Comparison of ENCODE assay signal across 10 cellular contexts in genomic region chr4:45442466-45442865, GRCh38.
DNase-seq lines count a peak whose midpoint lies in the region; ATAC-seq and TF ChIP-seq lines count a peak whose summit lies in the region.
"Had no signal": no experiment of that assay in that cellular context is flagged by ENCODE, and none has a peak within 500 bp of the region (broad histone marks: within the 10 kb centered on the region; RNA-seq: fewer than 3 reads in every experiment).

No MANE protein-coding gene starts in this region.

- no peak overlapping the region for H2BK120ac ChIP-seq in H9 (ENCODE audit: low read depth, low read length, poor library complexity, severe bottlenecking)

- H3K4me1 ChIP-seq in H9 (ENCODE audit: insufficient read depth, low read length): no peaks in the 10 kb centered on the region; the same call in 1 of the 2 replicates
- H3K4me1 ChIP-seq: upper lobe of left lung had no signal

- H3K27me3 Mint-ChIP-seq in H9 (ENCODE audit: low read depth): no peaks in the 10 kb centered on the region
- no peaks in the 10 kb centered on the region for H3K27me3 Mint-ChIP-seq in T-helper 2 cell treated with Interferon-gamma antibody and Interleukin-4, amounts not matched to agents 5 μg/mL and 100 μg/mL, for 36 hours (ENCODE audit: low read depth)
- H3K27me3 Mint-ChIP-seq: central memory CD8-positive, alpha-beta T cell had no signal

- ATAC-seq in GM18858 (IDR thresholded peaks at IDR 0.05; ENCODE audit: unreplicated experiment): no peak

- no peak overlapping the region for H3K9ac ChIP-seq in H9 (ENCODE audit: extremely low read depth, insufficient read length, low read length)

- H3K14ac ChIP-seq in H9 (ENCODE audit: insufficient read depth, low read length): no peak overlapping the region

- H3K27ac Mint-ChIP-seq in H9: no peak overlapping the region
- H3K27ac Mint-ChIP-seq in T-helper 2 cell treated with Interferon-gamma antibody and Interleukin-4, amounts not matched to agents 5 μg/mL and 100 μg/mL, for 36 hours: no peak overlapping the region

- H3K4me1 Mint-ChIP-seq in H9: peaks cover 10 to 11% of the 10 kb centered on the region in 2 experiments
- H3K4me1 Mint-ChIP-seq in T-helper 2 cell treated with Interferon-gamma antibody and Interleukin-4, amounts not matched to agents 5 μg/mL and 100 μg/mL, for 36 hours (ENCODE audit: low read depth): no peaks in the 10 kb centered on the region
- H3K4me1 Mint-ChIP-seq: central memory CD8-positive, alpha-beta T cell had no signal

- WGBS in H9 (ENCODE audit: extremely low coverage, insufficient read length, low lambda C conversion rate): no CpG with 5 or more reads among the region's 1 CpG

- H3K23me2 ChIP-seq in H9 (ENCODE audit: insufficient read length, low read depth, low read length, poor library complexity, severe bottlenecking): no peaks in the 10 kb centered on the region

- H3K4me3 Mint-ChIP-seq in H9: no peak overlapping the region
- no peak overlapping the region for H3K4me3 Mint-ChIP-seq in T-helper 2 cell treated with Interferon-gamma antibody and Interleukin-4, amounts not matched to agents 5 μg/mL and 100 μg/mL, for 36 hours
- H3K4me3 Mint-ChIP-seq: central memory CD8-positive, alpha-beta T cell had no signal

- no peak overlapping the region for H3K56ac ChIP-seq in H9 (ENCODE audit: insufficient read length, low read depth, low read length)

- H3K9me3 Mint-ChIP-seq in H9: no peaks in the 10 kb centered on the region
- H3K9me3 Mint-ChIP-seq in T-helper 2 cell treated with Interferon-gamma antibody and Interleukin-4, amounts not matched to agents 5 μg/mL and 100 μg/mL, for 36 hours: peaks cover 11% of the 10 kb centered on the region

- no peak overlapping the region for H4K8ac ChIP-seq in H9 (replicated peaks; ENCODE audit: insufficient read length, low read depth, low read length)

- no peaks in the 10 kb centered on the region for H3K27me3 ChIP-seq in H9 (ENCODE audit: insufficient read depth, low read length)
- H3K27me3 ChIP-seq: upper lobe of left lung had no signal

- H4K5ac ChIP-seq in H9 (ENCODE audit: insufficient read length, low read depth, low read length): no peak overlapping the region

- no peaks in the 10 kb centered on the region for H3K79me1 ChIP-seq in H9 (ENCODE audit: insufficient read depth, low read depth, low read length, poor library complexity, severe bottlenecking)

- H2BK12ac ChIP-seq in H9 (ENCODE audit: insufficient read length, low read depth, low read length): no peak overlapping the region

- no peaks in the 10 kb centered on the region for H3K79me2 ChIP-seq in H9 (ENCODE audit: insufficient read depth, low read length)

- no peaks in the 10 kb centered on the region for H3K9me3 ChIP-seq in H9 (ENCODE audit: control insufficient read depth, low read depth, low read length)
- H3K9me3 ChIP-seq: upper lobe of left lung had no signal

- TF ChIP-seq CTCF in H9 (conservative IDR thresholded peaks at IDR 0.05): peak; percentile 70

- H3K36me3 Mint-ChIP-seq in H9 (ENCODE audit: insufficient read depth in 1 of 3, low read depth in 3 of 3): no peaks in the 10 kb centered on the region; a peak in 1 of 7 replicates
- no peaks in the 10 kb centered on the region for H3K36me3 Mint-ChIP-seq in T-helper 2 cell treated with Interferon-gamma antibody and Interleukin-4, amounts not matched to agents 5 μg/mL and 100 μg/mL, for 36 hours (ENCODE audit: low read depth)

- H2BK15ac ChIP-seq in H9 (ENCODE audit: low read depth, low read length): no peak overlapping the region

- no peak overlapping the region for H3K23ac ChIP-seq in H9 (ENCODE audit: insufficient read length, low read depth, low read length)

- no peak overlapping the region for H3K27ac ChIP-seq in H9 (ENCODE audit: insufficient read length, low read depth, low read length)
- H3K27ac ChIP-seq: upper lobe of left lung had no signal

- no peak overlapping the region for H3K18ac ChIP-seq in H9 (ENCODE audit: insufficient read length, low read depth, low read length)

- no peak overlapping the region for H4K91ac ChIP-seq in H9 (ENCODE audit: insufficient read length, low read depth, low read length)

- H2AK5ac ChIP-seq in H9 (ENCODE audit: insufficient read length, low read length): no peak overlapping the region

- H2BK20ac ChIP-seq in H9 (ENCODE audit: low read depth, low read length, poor library complexity, severe bottlenecking): no peak overlapping the region

- H3T11ph ChIP-seq in H9 (ENCODE audit: low read length): no peak overlapping the region

- H2AFZ ChIP-seq in H9 (ENCODE audit: low read length): no peak overlapping the region

- DNase-seq in D341Med (ENCODE audit: low spot score) (peak; percentile 46), H9 (no peak), SHP77 treated with DMSO at 0.1 percent for 48 hours (lab: John Stamatoyannopoulos, UW) (peak; percentile 6), iPS-NIHi11 (ENCODE audit: low spot score) (peak; percentile 4), T-helper 1 cell (no peak), NCI-H524 treated with DMSO at 0.1 percent for 48 hours (lab: John Stamatoyannopoulos, UW) (no peak)
- no peak for DNase-seq in T-helper 2 cell treated with Interferon-gamma antibody and Interleukin-4, amounts not matched to agents 5 μg/mL and 100 μg/mL, for 36 hours (ENCODE audit: low spot score)
- DNase-seq: upper lobe of left lung had no signal

- H4K20me1 ChIP-seq in H9 (ENCODE audit: control insufficient read depth, insufficient read depth, insufficient read length): no peaks in the 10 kb centered on the region

- H3K4me2 ChIP-seq in H9 (ENCODE audit: insufficient read depth, insufficient read length, low read length): no peak overlapping the region

- no peak overlapping the region for H3K4ac ChIP-seq in H9 (ENCODE audit: low read depth, low read length)

- no peak overlapping the region for H2BK5ac ChIP-seq in H9 (ENCODE audit: insufficient read length, low read length)

Comparison
In these comparisons a context has a peak if more than half of its experiments do, and no peak if none do; other contexts are left out.
1. DNase-seq: peak in D341Med (single experiment), SHP77 treated with DMSO at 0.1 percent for 48 hours (single experiment) and iPS-NIHi11 (single experiment); none in H9 (single experiment), T-helper 1 cell (0 of 5), NCI-H524 treated with DMSO at 0.1 percent for 48 hours (single experiment) and T-helper 2 cell treated with Interferon-gamma antibody and Interleukin-4, amounts not matched to agents 5 μg/mL and 100 μg/mL, for 36 hours (single experiment).